Comparison of ENCODE assay signal across 12 cellular contexts in genomic region chr2:143575340-143575739, GRCh38.
A peak's percentile ranks its signal among the peaks of the same experiment; 100 is the strongest.
DNase-seq lines count a peak whose midpoint lies in the region; ATAC-seq and TF ChIP-seq lines count a peak whose summit lies in the region.
"Had no signal": no experiment of that assay in that cellular context is flagged by ENCODE, and none has a peak within 500 bp of the region (broad histone marks: within the 10 kb centered on the region; RNA-seq: fewer than 3 reads in every experiment).

No MANE protein-coding gene starts in this region.

- H3K4me1 ChIP-seq in DOHH2 (ENCODE audit: control insufficient read depth, low read length), result no peaks in the 10 kb centered on the region
- H3K4me1 ChIP-seq in IMR-90 (ENCODE audit: control insufficient read depth, insufficient read depth, low read length), result no peaks in the 10 kb centered on the region
- H3K4me1 ChIP-seq in right lobe of liver, result no peaks in the 10 kb centered on the region

- H3K79me2 ChIP-seq in DOHH2 (ENCODE audit: control insufficient read depth, low read length), result no peaks in the 10 kb centered on the region

- no peaks in the 10 kb centered on the region for H3K27me3 ChIP-seq in DOHH2 (ENCODE audit: control insufficient read depth, low read length)
- no peaks in the 10 kb centered on the region for H3K27me3 ChIP-seq in IMR-90 (ENCODE audit: control insufficient read depth, insufficient read depth, low read length)
- H3K27me3 ChIP-seq in right lobe of liver, result no peaks in the 10 kb centered on the region
- H3K27me3 ChIP-seq: tibial nerve had no signal

- TF ChIP-seq POLR2A in IMR-90 (IDR thresholded peaks at IDR 0.05; ENCODE audit: low read depth, low read length), result no peak
- no peak for TF ChIP-seq POLR2A in right lobe of liver (IDR thresholded peaks at IDR 0.05)

- no peaks in the 10 kb centered on the region for H4K20me1 ChIP-seq in DOHH2 (ENCODE audit: control insufficient read depth, insufficient read depth, low read depth, low read length)
- no peaks in the 10 kb centered on the region for H4K20me1 ChIP-seq in IMR-90 (ENCODE audit: insufficient read depth, low read length)

- no peak overlapping the region for H2AFZ ChIP-seq in IMR-90 (replicated peaks; ENCODE audit: low read length, poor library complexity)

- no peak overlapping the region for H3K23ac ChIP-seq in IMR-90 (ENCODE audit: low read depth, low read length)

- intact Hi-C loops in IMR-90 (cut with micrococcal nuclease), result no loop called here
- intact Hi-C loops in right lobe of liver (cut with DNase I), result no loop called here

- peak; percentile 25; the same call in 1 of the 2 replicates for TF ChIP-seq RAD21 in IMR-90 (IDR thresholded peaks at IDR 0.05; ENCODE audit: low read length)

- CTCF ChIA-PET in IMR-90 (lab: Yijun Ruan, JAX), result interaction anchor here (0.6 kb wide), 1 partner anchor 834 kb away, joined by 3 read pairs; no protein-coding TSS in a partner anchor

- H3K9me3 ChIP-seq in DOHH2 (ENCODE audit: control insufficient read depth, insufficient read depth, low read length) (no peaks in the 10 kb centered on the region), IMR-90 (ENCODE audit: control insufficient read depth, insufficient read depth, low read length) (no peaks in the 10 kb centered on the region), right lobe of liver (no peaks in the 10 kb centered on the region)
- H3K9me3 ChIP-seq: tibial nerve had no signal

- H3K79me1 ChIP-seq in IMR-90 (ENCODE audit: low read depth in 1 of 2, low read length in 2 of 2), result no peaks in the 10 kb centered on the region

- H3K18ac ChIP-seq in IMR-90 (ENCODE audit: low read depth, low read length), result no peak overlapping the region

- POLR2A ChIA-PET in IMR-90 (lab: Charles Lee; ENCODE audit: unreplicated experiment), result no interaction called here

- H2BK15ac ChIP-seq in IMR-90 (ENCODE audit: low read depth, low read length), result no peak overlapping the region

- H3K9me2 ChIP-seq in DOHH2 (replicated peaks; ENCODE audit: control insufficient read depth, low read length), result no peaks in the 10 kb centered on the region; the same call in 1 of the 2 replicates

- H2BK5ac ChIP-seq in IMR-90 (ENCODE audit: low read depth, low read length, poor library complexity, severe bottlenecking), result no peak overlapping the region

- H2AK9ac ChIP-seq in IMR-90 (replicated peaks; ENCODE audit: low read depth, low read length, poor library complexity), result no peak overlapping the region

- in situ Hi-C loops in IMR-90 (cut with MboI; ENCODE audit: low sequenced_read_pairs) (no loop called here), astrocyte of the cerebellum (cut with HindIII; ENCODE audit: low sequenced_read_pairs) (no loop called here)

- H3F3A ChIP-seq in DOHH2 (ENCODE audit: control insufficient read depth, insufficient read depth), result no peaks in the 10 kb centered on the region

- no peak overlapping the region for H2AK5ac ChIP-seq in IMR-90 (ENCODE audit: low read depth, low read length)

- H3K56ac ChIP-seq in IMR-90 (ENCODE audit: extremely low read depth, insufficient read depth, low read length), result no peak overlapping the region

- no peak overlapping the region for H2BK20ac ChIP-seq in IMR-90 (ENCODE audit: low read depth, low read length)

- 0 out of 2 replicates have a peak, but pooled peaks have one; percentile 44 for ATAC-seq in IMR-90 (ENCODE audit: low read depth)
- no peak for ATAC-seq in right lobe of liver
- no peak for ATAC-seq in GM18861 (IDR thresholded peaks at IDR 0.05; ENCODE audit: unreplicated experiment)

- no peak overlapping the region for H2BK120ac ChIP-seq in IMR-90 (ENCODE audit: low read depth, low read length)

- H4K5ac ChIP-seq in IMR-90 (ENCODE audit: low read depth, low read length), result no peak overlapping the region

- H4K91ac ChIP-seq in IMR-90 (ENCODE audit: insufficient read depth, low read depth, low read length), result no peak overlapping the region

- peak; percentile 41 for TF ChIP-seq CTCF in DOHH2 (IDR thresholded peaks at IDR 0.05; ENCODE audit: low read depth, low read length, poor library complexity, severe bottlenecking)
- TF ChIP-seq CTCF in IMR-90 (conservative IDR thresholded peaks at IDR 0.05; ENCODE audit: low read depth, low read length), result peak; percentile 35
- TF ChIP-seq CTCF in astrocyte of the cerebellum (IDR thresholded peaks at IDR 0.05; ENCODE audit: low read depth, low read length, missing control alignments), result peak; percentile 43
- TF ChIP-seq CTCF in right lobe of liver (IDR thresholded peaks at IDR 0.05), result peak in 3 of 4 donors; percentile 14 to 37 (median 20)

- H4K8ac ChIP-seq in IMR-90 (ENCODE audit: low read depth in 2 of 2, low read length in 2 of 2), result no peak overlapping the region

- H3K27ac ChIP-seq in DOHH2 (ENCODE audit: low read depth, low read length) (no peak overlapping the region), IMR-90 (ENCODE audit: insufficient read depth, low read length) (no peak overlapping the region), right lobe of liver (no peak overlapping the region)
- H3K27ac ChIP-seq: tibial nerve had no signal

- no peak overlapping the region for H3K14ac ChIP-seq in IMR-90 (replicated peaks; ENCODE audit: low read depth, low read length)

- H3K9me1 ChIP-seq in IMR-90 (ENCODE audit: insufficient read depth, low read length), result no peaks in the 10 kb centered on the region

- whole genome bisulfite sequencing in IMR-90 (ENCODE audit: extremely low coverage in 2 of 2, insufficient read length in 1 of 2), 2 experiments, result no CpG with 5 or more reads among the region's 3 CpGs
- WGBS in right lobe of liver (ENCODE audit: insufficient coverage, low coverage, low lambda C conversion rate, missing lambda C conversion rate), result 49% methylated on average over 3 of the region's 3 CpGs

- H3K9ac ChIP-seq in IMR-90 (ENCODE audit: low read depth, low read length), result no peak overlapping the region

- dilution Hi-C loops in IMR-90 (cut with HindIII; ENCODE audit: low sequenced_read_pairs, unreplicated experiment), result no loop called here

- no peak overlapping the region for H3K4ac ChIP-seq in IMR-90 (ENCODE audit: low read depth, low read length)

- H3K36me3 ChIP-seq in DOHH2 (ENCODE audit: control insufficient read depth, low read length) (no peaks in the 10 kb centered on the region), IMR-90 (ENCODE audit: control insufficient read depth, insufficient read depth, low read length) (no peaks in the 10 kb centered on the region), right lobe of liver (no peaks in the 10 kb centered on the region)
- H3K36me3 ChIP-seq: tibial nerve had no signal

- H3K4me2 ChIP-seq in DOHH2 (ENCODE audit: low read length), result no peak overlapping the region
- H3K4me2 ChIP-seq in IMR-90 (ENCODE audit: low read depth, low read length), result no peak overlapping the region

- DNase-seq in IMR-90, result peak; percentile 14
- no peak for DNase-seq in astrocyte of the cerebellum (ENCODE audit: low read depth)
- no peak for DNase-seq in right lobe of liver
- DNase-seq in HPDE6-E6E7 (ENCODE audit: extremely low spot score), result no peak
- DNase-seq in stimulated activated CD4-positive, alpha-beta T cell treated with anti-CD3 and anti-CD28 coated beads, Interleukin-2, amount 100 ng/mL, for 24 hours, result no peak
- DNase-seq in AML-193 (lab: John Stamatoyannopoulos, UW), result no peak
- DNase-seq: activated T-cell treated with anti-CD3 and anti-CD28 coated beads, Interleukin-2, amount 50 U/mL, for 24 hours; GOT3; SW 1271 had no signal

- H3K4me3 ChIP-seq in DOHH2 (ENCODE audit: low read length) (no peak overlapping the region), IMR-90 (ENCODE audit: insufficient read depth, low read depth, low read length) (no peak overlapping the region), astrocyte of the cerebellum (ENCODE audit: low read depth, low read length) (no peak overlapping the region), right lobe of liver (no peak overlapping the region)
- H3K4me3 ChIP-seq: tibial nerve had no signal

- BruUV-seq in IMR-90 (replicated peaks; lab: Mats Ljungman, UMichigan), result no TSS peak

TF ChIP-seq in IMR-90, 13 proteins besides CTCF, POLR2A, EP300 and RAD21:
- TF ChIP-seq BHLHE40 (IDR thresholded peaks at IDR 0.05; ENCODE audit: low read depth, low read length) (no peak), MAZ (IDR thresholded peaks at IDR 0.05; ENCODE audit: borderline replicate concordance, low read depth, low read length) (no peak), CHD1 (IDR thresholded peaks at IDR 0.05; ENCODE audit: low read depth, low read length) (no peak), RCOR1 (IDR thresholded peaks at IDR 0.05; ENCODE audit: insufficient replicate concordance, low read length) (no peak)
